1 cellular context compared by ENCODE assay signal in genomic region chr20:2476742-2477615, GRCh38.
TF ChIP-seq lines count a peak whose summit lies in the region.

No MANE protein-coding gene starts in this region.

TF ChIP-seq in WTC11, 78 proteins besides CTCF, POLR2A, EP300 and RAD21 (continued from another document):
- no peak for TF ChIP-seq ATF6 (CRISPR knock-in tag; IDR thresholded peaks at IDR 0.05)
